ENCODE assay signal across 12 cellular contexts in the genomic region with DNA sequence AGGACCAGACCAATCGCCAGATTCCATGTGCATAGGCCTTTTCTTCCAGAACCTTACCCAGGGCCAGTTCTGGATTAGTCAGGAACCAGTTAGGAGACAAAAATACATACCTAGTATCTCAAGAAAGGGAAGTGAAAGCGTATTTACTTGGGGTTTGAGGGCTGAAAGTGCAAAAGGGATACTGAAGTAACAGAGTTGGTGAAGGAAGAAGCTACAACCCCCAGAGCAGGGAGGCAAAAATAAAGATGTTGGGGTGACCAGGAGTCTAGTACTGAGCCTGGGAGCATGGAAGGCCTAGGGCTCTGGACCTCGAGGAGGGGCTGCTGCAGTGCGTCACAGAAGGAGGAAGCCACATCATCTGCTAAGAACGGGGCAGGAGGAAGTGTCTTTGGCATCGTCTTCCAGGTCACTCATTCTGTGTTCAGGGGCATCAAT. TPM values are rescaled to one million over a fixed set of nuclear protein-coding genes. Genes with fewer than 3 reads are reported as not detected.
A peak's percentile ranks its signal among the peaks of the same experiment; 100 is the strongest.
DNase-seq lines count a peak whose midpoint lies in the region; ATAC-seq lines count a peak whose summit lies in the region.
"Had no signal": no experiment of that assay in that cellular context is flagged by ENCODE, and none has a peak within 500 bp of the region (broad histone marks: within the 10 kb centered on the region; RNA-seq: fewer than 3 reads in every experiment).

No MANE protein-coding gene starts in this region.

- H3K9me3 Mint-ChIP-seq in activated CD4-positive, alpha-beta T cell treated with anti-CD3 and anti-CD28 coated beads, Interleukin-2, amount 10 ng/mL, durations not matched to agents 24 days and 14 days, result no peaks in the 10 kb centered on the region

- no peak for DNase-seq in activated CD4-positive, alpha-beta T cell treated with anti-CD3 and anti-CD28 coated beads, Interleukin-2, amount 10 ng/mL, durations not matched to agents 24 days and 14 days
- DNase-seq in activated CD4-positive, alpha-beta T cell treated with anti-CD3 and anti-CD28 coated beads for 48 hours, result no peak
- DNase-seq in SIG-M5 (lab: John Stamatoyannopoulos, UW), result peak; percentile 49
- DNase-seq in pulmonary artery endothelial cell (ENCODE audit: low read depth, low spot score), result peak; percentile 35
- DNase-seq in T1000 (lab: John Stamatoyannopoulos, UW), result no peak
- no peak for DNase-seq in activated effector memory CD4-positive, alpha-beta T cell treated with anti-CD3 and anti-CD28 coated beads, Interleukin-2, amount 50 U/mL, for 16 hours
- no peak for DNase-seq in T-helper 9 cell
- DNase-seq: cortex of kidney, hypothalamus had no signal

- peak overlapping the region; percentile 94 for H3K27ac Mint-ChIP-seq in activated CD4-positive, alpha-beta T cell treated with anti-CD3 and anti-CD28 coated beads, Interleukin-2, amount 10 ng/mL, durations not matched to agents 24 days and 14 days

- ATAC-seq in HG02798 (IDR thresholded peaks at IDR 0.05; ENCODE audit: poor library complexity, unreplicated experiment), result peak; percentile 66

- H3K4me1 Mint-ChIP-seq in activated CD4-positive, alpha-beta T cell treated with anti-CD3 and anti-CD28 coated beads, Interleukin-2, amount 10 ng/mL, durations not matched to agents 24 days and 14 days, result peaks cover 23% of the 10 kb centered on the region

- peak overlapping the region; percentile 73 for H3K4me3 Mint-ChIP-seq in activated CD4-positive, alpha-beta T cell treated with anti-CD3 and anti-CD28 coated beads, Interleukin-2, amount 10 ng/mL, durations not matched to agents 24 days and 14 days

- intact Hi-C loops in activated CD4-positive, alpha-beta T cell treated with anti-CD3 and anti-CD28 coated beads, Interleukin-2, amount 10 ng/mL, durations not matched to agents 24 days and 14 days (cut with micrococcal nuclease), result no loop called here

- H3K36me3 Mint-ChIP-seq in activated CD4-positive, alpha-beta T cell treated with anti-CD3 and anti-CD28 coated beads, Interleukin-2, amount 10 ng/mL, durations not matched to agents 24 days and 14 days (ENCODE audit: low read depth), result no peaks in the 10 kb centered on the region

- no peaks in the 10 kb centered on the region for H3K27me3 Mint-ChIP-seq in activated CD4-positive, alpha-beta T cell treated with anti-CD3 and anti-CD28 coated beads, Interleukin-2, amount 10 ng/mL, durations not matched to agents 24 days and 14 days

RNA-seq across cellular contexts. Expression of a gene that starts 38.3 kb away (rescaled TPM):
- total RNA-seq in activated CD4-positive, alpha-beta T cell treated with anti-CD3 and anti-CD28 coated beads, Interleukin-2, amount 10 ng/mL, durations not matched to agents 24 days and 14 days, result not detected in 2 replicates
- total RNA-seq in pulmonary artery endothelial cell, result not detected in 2 replicates
- total RNA-seq: A673, RPMI7951 had no signal

RNA-seq across cellular contexts. Expression of a gene that starts 38.9 kb away (rescaled TPM):
- not detected in 2 replicates for total RNA-seq in activated CD4-positive, alpha-beta T cell treated with anti-CD3 and anti-CD28 coated beads, Interleukin-2, amount 10 ng/mL, durations not matched to agents 24 days and 14 days
- not detected in 2 replicates for total RNA-seq in pulmonary artery endothelial cell
- total RNA-seq: A673, RPMI7951 had no signal

RNA-seq across cellular contexts. Expression of a gene that starts 40.6 kb away (rescaled TPM):
- 824 and 840 TPM in 2 replicates for total RNA-seq in activated CD4-positive, alpha-beta T cell treated with anti-CD3 and anti-CD28 coated beads, Interleukin-2, amount 10 ng/mL, durations not matched to agents 24 days and 14 days
- total RNA-seq in pulmonary artery endothelial cell, result 1,775 and 2,557 TPM in 2 replicates

RNA-seq across cellular contexts. Expression of a gene that starts 45.2 kb away (rescaled TPM):
- 91.7 and 92.8 TPM in 2 replicates for total RNA-seq in activated CD4-positive, alpha-beta T cell treated with anti-CD3 and anti-CD28 coated beads, Interleukin-2, amount 10 ng/mL, durations not matched to agents 24 days and 14 days
- total RNA-seq in pulmonary artery endothelial cell, result 20.1 and 23.5 TPM in 2 replicates

Comparison
In these comparisons a context has a peak if more than half of its experiments do, and no peak if none do; other contexts are left out.
1. DNase-seq: peak in SIG-M5 (single experiment) and pulmonary artery endothelial cell (single experiment); none in activated CD4-positive, alpha-beta T cell treated with anti-CD3 and anti-CD28 coated beads, Interleukin-2, amount 10 ng/mL, durations not matched to agents 24 days and 14 days (single experiment), activated CD4-positive, alpha-beta T cell treated with anti-CD3 and anti-CD28 coated beads for 48 hours (single experiment), T1000 (single experiment), activated effector memory CD4-positive, alpha-beta T cell treated with anti-CD3 and anti-CD28 coated beads, Interleukin-2, amount 50 U/mL, for 16 hours (single experiment) and T-helper 9 cell (single experiment).